ENCODE assay signal across 12 cellular contexts in genomic region chr17:40602445-40603443, GRCh38. TPM values are rescaled to one million over a fixed set of nuclear protein-coding genes. Genes with fewer than 3 reads are reported as not detected.
DNase-seq lines count a peak whose midpoint lies in the region; ATAC-seq and TF ChIP-seq lines count a peak whose summit lies in the region.
"Had no signal": no experiment of that assay in that cellular context is flagged by ENCODE, and none has a peak within 500 bp of the region (broad histone marks: within the 10 kb centered on the region; RNA-seq: fewer than 3 reads in every experiment).

No MANE protein-coding gene starts in this region.

- no peak overlapping the region for H3K4me3 Mint-ChIP-seq in immature natural killer cell

- peak; percentile 22 for ATAC-seq in HG03432 (IDR thresholded peaks at IDR 0.05; ENCODE audit: unreplicated experiment)
- no peak for ATAC-seq in upper lobe of right lung

- intact Hi-C loops in upper lobe of right lung (cut with DNase I): no loop called here
- intact Hi-C loops in adrenal gland (cut with DNase I): no loop called here

- peaks cover 22 to 34% of the 10 kb centered on the region in 2 donors for H3K4me1 Mint-ChIP-seq in immature natural killer cell

- H3K27ac Mint-ChIP-seq in immature natural killer cell: peak overlapping the region in 4 of 6 donors; percentile 11 to 66 (median 37)

- peaks cover 0 to 3% (median 3%) of the 10 kb centered on the region in 3 donors for H3K27me3 Mint-ChIP-seq in immature natural killer cell (ENCODE audit: low read depth in 3 of 3)

- 78 to 88% (median 87%) methylated on average over 19 to 22 of the region's 22 CpGs for WGBS in adrenal gland, 4 donors

- H3K9me3 Mint-ChIP-seq in immature natural killer cell: no peaks in the 10 kb centered on the region

- H3K4me1 ChIP-seq in upper lobe of right lung: peaks cover 5% of the 10 kb centered on the region
- H3K4me1 ChIP-seq in right atrium auricular region: no peaks in the 10 kb centered on the region
- H3K4me1 ChIP-seq in adrenal gland (replicated peaks in 1 of 2): no peaks in the 10 kb centered on the region

- TF ChIP-seq POLR2A in adrenal gland (IDR thresholded peaks at IDR 0.05): no peak

- no peak for TF ChIP-seq CTCF in upper lobe of right lung (IDR thresholded peaks at IDR 0.05)
- TF ChIP-seq CTCF in right atrium auricular region (IDR thresholded peaks at IDR 0.05): no peak
- TF ChIP-seq CTCF in adrenal gland (IDR thresholded peaks at IDR 0.05): no peak

- H3K4me3 ChIP-seq in upper lobe of right lung: no peak overlapping the region
- H3K4me3 ChIP-seq in right atrium auricular region: no peak overlapping the region
- no peak overlapping the region for H3K4me3 ChIP-seq in adrenal gland
- H3K4me3 ChIP-seq: tibial nerve had no signal

- no peak overlapping the region for H3K27ac ChIP-seq in upper lobe of right lung
- no peak overlapping the region for H3K27ac ChIP-seq in right atrium auricular region
- no peak overlapping the region for H3K27ac ChIP-seq in adrenal gland

- no peaks in the 10 kb centered on the region for H3K36me3 ChIP-seq in upper lobe of right lung
- H3K36me3 ChIP-seq in right atrium auricular region: no peaks in the 10 kb centered on the region
- no peaks in the 10 kb centered on the region for H3K36me3 ChIP-seq in adrenal gland (replicated peaks in 1 of 2)
- H3K36me3 ChIP-seq: tibial nerve had no signal

- DNase-seq in activated CD8-positive, alpha-beta memory T cell treated with anti-CD3 and anti-CD28 coated beads, Interleukin-2, amount 50 U/mL, for 48 hours: peak; percentile 84
- DNase-seq in immature natural killer cell (no peak), RPMI8226 (no peak), upper lobe of right lung (no peak), right atrium auricular region (ENCODE audit: low spot score) (no peak), adrenal gland (no peak)
- peak; percentile 48 for DNase-seq in stimulated activated CD8-positive, alpha-beta memory T cell treated with anti-CD3 and anti-CD28 coated beads, Interleukin-7, amount 100 ng/mL, for 24 hours (ENCODE audit: low read depth)
- DNase-seq: glutamatergic neuron, NCI-H1105 treated with DMSO at 0.1 percent for 48 hours had no signal

- H3K27me3 ChIP-seq in upper lobe of right lung: no peaks in the 10 kb centered on the region
- H3K27me3 ChIP-seq in right atrium auricular region: no peaks in the 10 kb centered on the region
- no peaks in the 10 kb centered on the region for H3K27me3 ChIP-seq in adrenal gland
- H3K27me3 ChIP-seq: tibial nerve had no signal

- no peaks in the 10 kb centered on the region for H3K36me3 Mint-ChIP-seq in immature natural killer cell

- H3K9me3 ChIP-seq in upper lobe of right lung (no peaks in the 10 kb centered on the region), right atrium auricular region (no peaks in the 10 kb centered on the region), adrenal gland (replicated peaks in 1 of 3) (no peaks in the 10 kb centered on the region)
- H3K9me3 ChIP-seq: tibial nerve had no signal

RNA-seq across cellular contexts. Expression of gene CCR7, which starts 37.5 kb away (rescaled TPM):
- polyA plus RNA-seq in immature natural killer cell: 10 to 100 TPM; 29.6 to 50.9 (median 43.2) TPM
- 1.1 TPM for total RNA-seq in upper lobe of right lung
- under 1 TPM in 1 of 2 donors, not detected in 1; 0.28 TPM for total RNA-seq in right atrium auricular region
- 1 to 10 TPM in 1 of 8 donors, under 1 TPM in 5, not detected in 2; 0.14 to 1.0 (median 0.49) TPM for total RNA-seq in adrenal gland
- polyA plus RNA-seq in adrenal gland: under 1 TPM; 0.11 to 0.40 (median 0.30) TPM
- total RNA-seq: bronchial epithelial cell had no signal

RNA-seq across cellular contexts. Expression of gene SMARCE1, which starts 44.9 kb away (rescaled TPM):
- polyA plus RNA-seq in immature natural killer cell: 100 to 1,000 TPM; 196 to 261 (median 223) TPM
- total RNA-seq in upper lobe of right lung: 80.2 TPM
- total RNA-seq in right atrium auricular region: 10 to 100 TPM; 50.4 to 54.9 TPM
- total RNA-seq in adrenal gland: 10 to 100 TPM; 55.5 to 91.6 (median 71.2) TPM
- 100 to 1,000 TPM in 1 of 3 donors, 10 to 100 TPM in 2; 60.9 to 128 (median 93.4) TPM for polyA plus RNA-seq in adrenal gland

Comparison
In these comparisons a context has a peak if more than half of its experiments do, and no peak if none do; other contexts are left out.
1. DNase-seq: peak in activated CD8-positive, alpha-beta memory T cell treated with anti-CD3 and anti-CD28 coated beads, Interleukin-2, amount 50 U/mL, for 48 hours (single experiment) and stimulated activated CD8-positive, alpha-beta memory T cell treated with anti-CD3 and anti-CD28 coated beads, Interleukin-7, amount 100 ng/mL, for 24 hours (single experiment); none in immature natural killer cell (0 of 3), RPMI8226 (single experiment), upper lobe of right lung (single experiment), right atrium auricular region (single experiment) and adrenal gland (0 of 7).